Comparison of ENCODE assay signal across 1 cellular context in genomic region chr7:108525985-108526767, GRCh38.
TF ChIP-seq lines count a peak whose summit lies in the region.

TSS of gene PNPLA8 (minus strand) at chr7:108526135. CDS start at chr7:108515491, 10,644 bp downstream.

TF ChIP-seq in HCT116, 20 proteins besides CTCF, POLR2A, EP300 and RAD21 (continued from another document):
- TF ChIP-seq, protein P1, sequence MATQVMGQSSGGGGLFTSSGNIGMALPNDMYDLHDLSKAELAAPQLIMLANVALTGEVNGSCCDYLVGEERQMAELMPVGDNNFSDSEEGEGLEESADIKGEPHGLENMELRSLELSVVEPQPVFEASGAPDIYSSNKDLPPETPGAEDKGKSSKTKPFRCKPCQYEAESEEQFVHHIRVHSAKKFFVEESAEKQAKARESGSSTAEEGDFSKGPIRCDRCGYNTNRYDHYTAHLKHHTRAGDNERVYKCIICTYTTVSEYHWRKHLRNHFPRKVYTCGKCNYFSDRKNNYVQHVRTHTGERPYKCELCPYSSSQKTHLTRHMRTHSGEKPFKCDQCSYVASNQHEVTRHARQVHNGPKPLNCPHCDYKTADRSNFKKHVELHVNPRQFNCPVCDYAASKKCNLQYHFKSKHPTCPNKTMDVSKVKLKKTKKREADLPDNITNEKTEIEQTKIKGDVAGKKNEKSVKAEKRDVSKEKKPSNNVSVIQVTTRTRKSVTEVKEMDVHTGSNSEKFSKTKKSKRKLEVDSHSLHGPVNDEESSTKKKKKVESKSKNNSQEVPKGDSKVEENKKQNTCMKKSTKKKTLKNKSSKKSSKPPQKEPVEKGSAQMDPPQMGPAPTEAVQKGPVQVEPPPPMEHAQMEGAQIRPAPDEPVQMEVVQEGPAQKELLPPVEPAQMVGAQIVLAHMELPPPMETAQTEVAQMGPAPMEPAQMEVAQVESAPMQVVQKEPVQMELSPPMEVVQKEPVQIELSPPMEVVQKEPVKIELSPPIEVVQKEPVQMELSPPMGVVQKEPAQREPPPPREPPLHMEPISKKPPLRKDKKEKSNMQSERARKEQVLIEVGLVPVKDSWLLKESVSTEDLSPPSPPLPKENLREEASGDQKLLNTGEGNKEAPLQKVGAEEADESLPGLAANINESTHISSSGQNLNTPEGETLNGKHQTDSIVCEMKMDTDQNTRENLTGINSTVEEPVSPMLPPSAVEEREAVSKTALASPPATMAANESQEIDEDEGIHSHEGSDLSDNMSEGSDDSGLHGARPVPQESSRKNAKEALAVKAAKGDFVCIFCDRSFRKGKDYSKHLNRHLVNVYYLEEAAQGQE (IDR thresholded peaks at IDR 0.05; ENCODE audit: low read depth), result no peak
- TF ChIP-seq EGR1 (IDR thresholded peaks at IDR 0.05; ENCODE audit: low read depth), result peak; percentile 91
- no peak for TF ChIP-seq ZFX (IDR thresholded peaks at IDR 0.05)
- TF ChIP-seq, protein P2, sequence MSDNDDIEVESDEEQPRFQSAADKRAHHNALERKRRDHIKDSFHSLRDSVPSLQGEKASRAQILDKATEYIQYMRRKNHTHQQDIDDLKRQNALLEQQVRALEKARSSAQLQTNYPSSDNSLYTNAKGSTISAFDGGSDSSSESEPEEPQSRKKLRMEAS (IDR thresholded peaks at IDR 0.05), result peak; percentile 96
- peak; percentile 94 for TF ChIP-seq SP1 (IDR thresholded peaks at IDR 0.05; ENCODE audit: low read depth)
- TF ChIP-seq ATF3 (IDR thresholded peaks at IDR 0.05), result no peak
- peak; percentile 85 for TF ChIP-seq POLR2AphosphoS5 (IDR thresholded peaks at IDR 0.05; ENCODE audit: low read depth, low read length)
- peak; percentile 8; the same call in 1 of the 2 replicates for TF ChIP-seq CBX3 (IDR thresholded peaks at IDR 0.05; ENCODE audit: low read depth)
- TF ChIP-seq FOSL1 (IDR thresholded peaks at IDR 0.05; ENCODE audit: low read depth), result no peak
